ENCODE assay signal across 8 cellular contexts in genomic region chr4:4762909-4763814, GRCh38.
A peak's percentile ranks its signal among the peaks of the same experiment; 100 is the strongest.
DNase-seq lines count a peak whose midpoint lies in the region; ATAC-seq and TF ChIP-seq lines count a peak whose summit lies in the region.

No MANE protein-coding gene starts in this region.

- CTCF ChIA-PET in AG04450 (lab: Charles Lee) = interaction anchor here (0.7 kb wide), 1 partner anchor 199 kb away, joined by 3 read pairs; no protein-coding TSS in a partner anchor

- no peaks in the 10 kb centered on the region for H3K4me1 ChIP-seq in RWPE2 (ENCODE audit: insufficient read depth, poor library complexity, severe bottlenecking)

- H3K9me3 ChIP-seq in AG04450 (ENCODE audit: control insufficient read depth, insufficient read depth, low read length) (no peaks in the 10 kb centered on the region; the same call in 1 of the 2 replicates), RWPE2 (ENCODE audit: severe bottlenecking) (no peaks in the 10 kb centered on the region)

- H3K27ac ChIP-seq in AG04450 (ENCODE audit: low read depth, low read length) (peak overlapping the region; percentile 11), RWPE2 (ENCODE audit: poor library complexity, severe bottlenecking) (no peak overlapping the region)

- H3K36me3 ChIP-seq in RWPE2 (ENCODE audit: low read depth) = no peaks in the 10 kb centered on the region

- TF ChIP-seq CTCF in AG04450 (IDR thresholded peaks at IDR 0.05; ENCODE audit: low read depth, low read length) (no peak), RWPE2 (IDR thresholded peaks at IDR 0.05; ENCODE audit: poor library complexity, severe bottlenecking) (no peak)

- ATAC-seq in GM18867 (IDR thresholded peaks at IDR 0.05; ENCODE audit: unreplicated experiment) (peak; percentile 87), HG02943 (IDR thresholded peaks at IDR 0.05; ENCODE audit: low read depth, unreplicated experiment) (peak; percentile 84), RWPE2 (ENCODE audit: low read depth) (peak; percentile 64; the same call in 2 of the 3 replicates)

- H3K4me3 ChIP-seq in AG04450 (ENCODE audit: low read depth, low read length) (no peak overlapping the region), RWPE2 (ENCODE audit: severe bottlenecking) (no peak overlapping the region)

- DNase-seq in AG04450 (ENCODE audit: low read depth, low spot score) (peak; percentile 24), RWPE2 (ENCODE audit: low spot score) (no peak), fibroblast of the conjunctiva (ENCODE audit: low read depth) (peak; percentile 33), D341Med (ENCODE audit: low spot score) (no peak), cerebellum (ENCODE audit: low spot score) (no peak), NCI-H2196 (lab: John Stamatoyannopoulos, UW; ENCODE audit: unreplicated experiment) (no peak)

- POLR2A ChIA-PET in AG04450 (lab: Yijun Ruan, JAX) = interaction anchor here (0.6 to 0.7 kb wide), 2 partner anchors 12 to 63 kb away, joined by 3 to 8 read pairs; no protein-coding TSS in a partner anchor

- H3K27me3 ChIP-seq in AG04450 (ENCODE audit: control insufficient read depth, insufficient read depth, low read length) = peaks cover 3% of the 10 kb centered on the region
- H3K27me3 ChIP-seq in RWPE2 (ENCODE audit: insufficient read depth, poor library complexity, severe bottlenecking) = no peaks in the 10 kb centered on the region

Comparison
In these comparisons a context has a peak if more than half of its experiments do, and no peak if none do; other contexts are left out.
1. DNase-seq: peak in AG04450 (single experiment) and fibroblast of the conjunctiva (single experiment); none in RWPE2 (single experiment), D341Med (single experiment), cerebellum (single experiment) and NCI-H2196 (single experiment).
2. Peak in every context shown above with its lines, with median percentiles within 50 percentile points of each other: ATAC-seq.